Comparison of ENCODE assay signal across 19 cellular contexts in the genomic region with DNA sequence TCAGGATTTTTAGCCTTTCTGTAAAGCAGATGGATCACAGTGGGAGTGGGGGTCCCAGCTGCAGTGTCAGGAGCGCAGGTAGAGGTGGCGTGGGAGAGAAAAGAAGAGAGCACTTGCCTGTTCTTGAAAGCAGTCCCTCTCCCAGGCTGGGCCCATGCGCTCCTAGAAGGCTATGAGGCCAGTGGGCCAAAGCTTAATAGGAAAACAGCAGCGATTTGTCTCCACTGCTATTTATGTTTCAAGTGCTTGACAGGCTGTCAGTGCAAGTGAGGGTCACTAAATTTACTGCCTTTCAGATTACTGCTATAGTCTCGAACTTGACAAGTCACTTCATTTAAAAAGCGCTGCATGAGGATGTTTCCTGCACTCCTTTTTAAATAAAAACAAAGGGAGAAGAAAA.
DNase-seq lines count a peak whose midpoint lies in the region; FAIRE-seq and TF ChIP-seq lines count a peak whose summit lies in the region.
"Had no signal": no experiment of that assay in that cellular context is flagged by ENCODE, and none has a peak within 500 bp of the region (broad histone marks: within the 10 kb centered on the region; RNA-seq: fewer than 3 reads in every experiment).

No MANE protein-coding gene starts in this region.

- no peaks in the 10 kb centered on the region for H3K36me3 ChIP-seq in cardiac muscle cell
- H3K36me3 ChIP-seq in left ventricle myocardium inferior, result no peaks in the 10 kb centered on the region
- H3K36me3 ChIP-seq in H1 (ENCODE audit: control insufficient read depth in 2 of 4, insufficient read depth in 4 of 4, low read length in 3 of 4), result no peaks in the 10 kb centered on the region

- TF ChIP-seq CTCF in cardiac muscle cell (IDR thresholded peaks at IDR 0.05; ENCODE audit: low read depth, low read length) (no peak), left ventricle myocardium inferior (IDR thresholded peaks at IDR 0.05; ENCODE audit: borderline replicate concordance) (no peak), H1 (IDR thresholded peaks at IDR 0.05; ENCODE audit: control extremely low read depth in 1 of 3, insufficient read depth in 1 of 3, low read depth in 1 of 3, low read length in 3 of 3) (no peak)

- H3K23ac ChIP-seq in H1 (ENCODE audit: insufficient read length), result no peak overlapping the region

- POLR2A ChIA-PET in H1 (lab: Charles Lee; ENCODE audit: partially characterized antibody), result no interaction called here

- H2BK15ac ChIP-seq in H1 (ENCODE audit: low read length), result no peak overlapping the region; the same call in 1 of the 2 replicates

- no peak overlapping the region for H3K4me3 ChIP-seq in cardiac muscle cell
- H3K4me3 ChIP-seq in left ventricle myocardium inferior, result no peak overlapping the region
- peak overlapping the region in 2 of 4 experiments; percentile 9 to 20; a peak in 1 of 8 replicates for H3K4me3 ChIP-seq in H1 (ENCODE audit: extremely low read depth in 1 of 4, insufficient read depth in 2 of 4, low read depth in 3 of 4, low read length in 4 of 4)
- H3K4me3 ChIP-seq: GM23248 had no signal

- TF ChIP-seq POLR2A in H1 (IDR thresholded peaks at IDR 0.05; ENCODE audit: control extremely low read depth in 1 of 2, low read depth in 2 of 2, low read length in 2 of 2), result no peak

- DNase-seq in cardiac muscle cell (ENCODE audit: low read depth in 1 of 2, low spot score in 1 of 2) (peak in 1 of 2 donors; percentile 73), left ventricle myocardium inferior (no peak), NCI-H2227 treated with DMSO at 0.1 percent for 48 hours (lab: John Stamatoyannopoulos, UW) (peak; percentile 82), H1 (ENCODE audit: low read depth in 1 of 2, low spot score in 2 of 2) (peak in 1 of 2 experiments; percentile 52), retina (peak; percentile 56), AG20443 (ENCODE audit: low spot score) (no peak), putamen (ENCODE audit: low spot score) (no peak)
- no peak for DNase-seq in activated CD4-positive, alpha-beta T cell treated with anti-CD3 and anti-CD28 coated beads for 48 hours
- DNase-seq: AML-193, DMS 273 treated with DMSO at 0.1 percent for 48 hours, GF-D8, GM23248, NCI-H1048, NCI-H1694 treated with DMSO at 0.1 percent for 48 hours, NCI-H2107, SHP77 had no signal

- H3K23me2 ChIP-seq in H1 (ENCODE audit: low read depth, low read length), result no peaks in the 10 kb centered on the region; the same call in 1 of the 2 replicates

- H2BK20ac ChIP-seq in H1 (ENCODE audit: low read length), result no peak overlapping the region; the same call in 1 of the 2 replicates

- peak overlapping the region; percentile 39 to 49 for H3K4me2 ChIP-seq in H1 (ENCODE audit: insufficient read depth in 1 of 2, low read depth in 2 of 2, low read length in 2 of 2)

- no peak overlapping the region for H2AFZ ChIP-seq in H1 (ENCODE audit: low read length)
- H2AFZ ChIP-seq: GM23248 had no signal

- no peaks in the 10 kb centered on the region for H3K79me2 ChIP-seq in H1 (ENCODE audit: control insufficient read depth in 1 of 2, insufficient read depth in 2 of 2, low read length in 2 of 2)

- intact Hi-C loops in left ventricle myocardium inferior (cut with micrococcal nuclease), result no loop called here

- H3K79me1 ChIP-seq in H1 (ENCODE audit: low read depth, low read length), result no peaks in the 10 kb centered on the region

- no peak for TF ChIP-seq EP300 in H1 (IDR thresholded peaks at IDR 0.05; ENCODE audit: borderline replicate concordance in 1 of 2, low read depth in 2 of 2, low read length in 2 of 2)

- no peak for FAIRE-seq in H1 (lab: Jason Lieb, UNC)
- FAIRE-seq: GM12891, GM18507, RCC 7860 had no signal

- no peak overlapping the region for H3K9ac ChIP-seq in H1 (replicated peaks in 1 of 4; ENCODE audit: extremely low read depth in 1 of 4, low read depth in 3 of 4, low read length in 3 of 4)
- H3K9ac ChIP-seq: GM23248 had no signal

- peak overlapping the region; percentile 26; the same call in 1 of the 2 replicates for H2AK5ac ChIP-seq in H1 (ENCODE audit: low read depth, low read length)

- no peak overlapping the region for H2BK120ac ChIP-seq in H1 (replicated peaks; ENCODE audit: low read depth, low read length)

- H4K5ac ChIP-seq in H1 (ENCODE audit: insufficient read length, low read depth, low read length), result no peak overlapping the region

- H3K56ac ChIP-seq in H1 (replicated peaks; ENCODE audit: insufficient read length, low read depth, low read length), result no peak overlapping the region

- H3K9me3 ChIP-seq in cardiac muscle cell (ENCODE audit: low read depth) (no peaks in the 10 kb centered on the region), left ventricle myocardium inferior (replicated peaks) (no peaks in the 10 kb centered on the region), H1 (ENCODE audit: insufficient read depth in 2 of 2, low read depth in 1 of 2, low read length in 1 of 2) (no peaks in the 10 kb centered on the region)

- 18% methylated on average over 6 of the region's 6 CpGs; no CpG with 5 or more reads in 1 of the 2 experiments for WGBS in H1 (ENCODE audit: extremely low coverage in 1 of 2, insufficient coverage in 1 of 2, insufficient read length in 1 of 2, insufficient replicate concordance in 2 of 2, low coverage in 1 of 2, low lambda C conversion rate in 2 of 2, missing lambda C conversion rate in 1 of 2), 2 experiments

- no peak overlapping the region for H4K8ac ChIP-seq in H1 (ENCODE audit: extremely low read depth, insufficient read depth, low read length)

- no peak overlapping the region for H4K91ac ChIP-seq in H1 (replicated peaks; ENCODE audit: insufficient read length, low read length)

- peak overlapping the region; percentile 31 for H3K27ac ChIP-seq in cardiac muscle cell
- no peak overlapping the region for H3K27ac ChIP-seq in left ventricle myocardium inferior (replicated peaks)
- H3K27ac ChIP-seq in H1 (ENCODE audit: low read depth, low read length), result no peak overlapping the region
- H3K27ac ChIP-seq: GM23248 had no signal

- CTCF ChIA-PET in H1 (lab: Charles Lee; ENCODE audit: partially characterized antibody), result interaction anchor here (0.8 to 1.4 kb wide), 6 partner anchors 8 to 60 kb away, joined by 3 to 6 read pairs (median 4); no protein-coding TSS in a partner anchor

- H4K20me1 ChIP-seq in H1 (replicated peaks in 1 of 2; ENCODE audit: control insufficient read depth in 1 of 2, insufficient read depth in 2 of 2, low read length in 2 of 2), result no peaks in the 10 kb centered on the region

- no peak overlapping the region for H3K4ac ChIP-seq in H1 (replicated peaks; ENCODE audit: insufficient read length, low read depth, low read length)

- 0 out of 2 replicates have a peak overlapping the region, but pooled peaks have one; percentile 18 for H2BK12ac ChIP-seq in H1 (ENCODE audit: low read depth, low read length)

- H3K18ac ChIP-seq in H1 (ENCODE audit: extremely low read depth, low read length), result no peak overlapping the region; the same call in 1 of the 2 replicates

- peaks cover 22% of the 10 kb centered on the region for H3K4me1 ChIP-seq in cardiac muscle cell (ENCODE audit: low read depth)
- H3K4me1 ChIP-seq in left ventricle myocardium inferior, result no peaks in the 10 kb centered on the region
- H3K4me1 ChIP-seq in H1 (replicated peaks in 1 of 4; ENCODE audit: control insufficient read depth in 3 of 4, insufficient read depth in 4 of 4, low read length in 3 of 4), result peaks cover 4 to 33% (median 26%) of the 10 kb centered on the region in 4 experiments; a peak in 6 of 7 replicates

- TF ChIP-seq RAD21 in H1 (IDR thresholded peaks at IDR 0.05 in 1 of 2, conservative IDR thresholded peaks at IDR 0.05 in 1 of 2; ENCODE audit: low read depth in 2 of 2, low read length in 2 of 2), result no peak

- H3K27me3 ChIP-seq in cardiac muscle cell, result no peaks in the 10 kb centered on the region
- peaks cover 21% of the 10 kb centered on the region for H3K27me3 ChIP-seq in left ventricle myocardium inferior (ENCODE audit: low read depth)
- H3K27me3 ChIP-seq in H1 (replicated peaks in 1 of 4; ENCODE audit: control insufficient read depth in 3 of 4, extremely low read depth in 1 of 4, insufficient read depth in 3 of 4, low read length in 3 of 4), result no peaks in the 10 kb centered on the region

- no peak overlapping the region for H2BK5ac ChIP-seq in H1 (ENCODE audit: low read depth, low read length)

- H3K14ac ChIP-seq in H1 (ENCODE audit: insufficient read length), result no peak overlapping the region

TF ChIP-seq in H1, 55 proteins besides CTCF, POLR2A, EP300 and RAD21:
- TF ChIP-seq CTBP2 (IDR thresholded peaks at IDR 0.05; ENCODE audit: borderline replicate concordance, insufficient read depth, insufficient read length, low read length) (no peak), E2F6 (IDR thresholded peaks at IDR 0.05) (no peak), SIN3A (conservative IDR thresholded peaks at IDR 0.05 in 1 of 2, IDR thresholded peaks at IDR 0.05 in 1 of 2; ENCODE audit: low read depth in 1 of 2, low read length in 2 of 2) (0 out of 4 replicates have a peak, but pooled peaks of 1 of the 2 experiments have one; percentile 22), SP1 (IDR thresholded peaks at IDR 0.05; ENCODE audit: low read depth, low read length) (no peak), SIX5 (IDR thresholded peaks at IDR 0.05; ENCODE audit: low read depth, low read length) (no peak)

Comparison
In these comparisons a context has a peak if more than half of its experiments do, and no peak if none do; other contexts are left out.
1. DNase-seq: peak in NCI-H2227 treated with DMSO at 0.1 percent for 48 hours (single experiment) and retina (single experiment); none in left ventricle myocardium inferior (single experiment), activated CD4-positive, alpha-beta T cell treated with anti-CD3 and anti-CD28 coated beads for 48 hours (single experiment), AG20443 (single experiment) and putamen (single experiment).